16 cellular contexts compared by ENCODE assay signal in the genomic region with DNA sequence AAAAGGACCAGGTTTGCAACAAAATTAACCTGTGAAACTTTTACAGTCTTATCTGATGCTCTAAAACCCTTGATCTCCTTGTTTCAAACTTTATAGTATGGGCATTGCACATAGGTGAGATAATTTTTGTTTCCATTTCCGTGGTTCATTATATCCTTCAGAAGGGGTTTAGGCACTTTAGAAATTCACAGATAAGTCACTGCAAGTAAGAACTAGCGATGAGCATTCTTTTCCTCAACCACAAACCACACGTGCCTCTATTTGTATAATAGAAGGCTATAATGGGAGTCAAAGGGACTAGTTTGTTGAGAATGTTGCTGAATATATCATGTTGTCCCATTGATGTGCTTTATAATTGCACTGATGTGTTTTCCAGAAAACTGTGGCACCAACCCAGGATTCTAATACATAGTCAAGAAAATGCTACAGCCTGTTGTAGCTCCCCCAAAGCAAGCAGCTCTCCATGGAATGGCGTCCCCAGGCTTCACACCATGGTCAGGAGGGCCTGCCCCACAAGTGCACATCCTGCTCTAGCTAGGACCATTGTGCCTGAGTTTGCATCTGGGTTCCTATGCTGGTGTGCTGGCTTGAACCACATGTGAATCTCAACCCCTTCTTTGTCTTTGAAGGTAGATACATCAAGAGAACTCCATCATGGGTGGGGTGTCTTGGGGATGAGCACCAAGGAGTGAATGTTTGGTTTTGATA. TPM values are rescaled to one million over a fixed set of nuclear protein-coding genes. Genes with fewer than 3 reads are reported as not detected.
DNase-seq lines count a peak whose midpoint lies in the region; ATAC-seq, FAIRE-seq and TF ChIP-seq lines count a peak whose summit lies in the region.
"Had no signal": no experiment of that assay in that cellular context is flagged by ENCODE, and none has a peak within 500 bp of the region (broad histone marks: within the 10 kb centered on the region; RNA-seq: fewer than 3 reads in every experiment).

No MANE protein-coding gene starts in this region.

- H3K27ac Mint-ChIP-seq in activated naive CD4-positive, alpha-beta T cell treated with anti-CD3 and anti-CD28 coated beads for 36 hours: no peak overlapping the region
- no peak overlapping the region for H3K27ac Mint-ChIP-seq in activated naive CD4-positive, alpha-beta T cell treated with anti-CD3 and anti-CD28 coated beads, Interleukin-2, amount 10 ng/mL, durations not matched to agents 7 days and 5 days
- H3K27ac Mint-ChIP-seq in activated T-cell treated with anti-CD3 and anti-CD28 coated beads, Interleukin-2, amount 50 U/mL, for 72 hours: no peak overlapping the region
- H3K27ac Mint-ChIP-seq in stimulated activated effector memory CD8-positive, alpha-beta T cell treated with anti-CD3 and anti-CD28 coated beads, Interleukin-12 subunit alpha, Interleukin-12 subunit beta, amount 100 ng/mL, for 72 hours: no peak overlapping the region

- H3K9me3 ChIP-seq in pancreas: no peaks in the 10 kb centered on the region
- H3K9me3 ChIP-seq: SJSA1, uterus had no signal

- in situ Hi-C loops in G401 (cut with HindIII; ENCODE audit: low sequenced_read_pairs): no loop called here

- no peaks in the 10 kb centered on the region for H3K36me3 ChIP-seq in pancreas
- H3K36me3 ChIP-seq: SJSA1, uterus had no signal

- no peak overlapping the region for H3K4me3 Mint-ChIP-seq in activated naive CD4-positive, alpha-beta T cell treated with anti-CD3 and anti-CD28 coated beads for 36 hours
- H3K4me3 Mint-ChIP-seq in activated naive CD4-positive, alpha-beta T cell treated with anti-CD3 and anti-CD28 coated beads, Interleukin-2, amount 10 ng/mL, durations not matched to agents 7 days and 5 days: no peak overlapping the region
- no peak overlapping the region for H3K4me3 Mint-ChIP-seq in activated T-cell treated with anti-CD3 and anti-CD28 coated beads, Interleukin-2, amount 50 U/mL, for 72 hours
- H3K4me3 Mint-ChIP-seq in stimulated activated effector memory CD8-positive, alpha-beta T cell treated with anti-CD3 and anti-CD28 coated beads, Interleukin-12 subunit alpha, Interleukin-12 subunit beta, amount 100 ng/mL, for 72 hours: no peak overlapping the region

- no peaks in the 10 kb centered on the region for H3K27me3 ChIP-seq in pancreas
- H3K27me3 ChIP-seq: SJSA1, uterus had no signal

- H3K4me1 Mint-ChIP-seq in activated naive CD4-positive, alpha-beta T cell treated with anti-CD3 and anti-CD28 coated beads for 36 hours (ENCODE audit: low read depth): peaks cover 29% of the 10 kb centered on the region
- peaks cover 22% of the 10 kb centered on the region for H3K4me1 Mint-ChIP-seq in activated naive CD4-positive, alpha-beta T cell treated with anti-CD3 and anti-CD28 coated beads, Interleukin-2, amount 10 ng/mL, durations not matched to agents 7 days and 5 days
- H3K4me1 Mint-ChIP-seq in activated T-cell treated with anti-CD3 and anti-CD28 coated beads, Interleukin-2, amount 50 U/mL, for 72 hours (ENCODE audit: low read depth): peaks cover 24% of the 10 kb centered on the region
- H3K4me1 Mint-ChIP-seq in stimulated activated effector memory CD8-positive, alpha-beta T cell treated with anti-CD3 and anti-CD28 coated beads, Interleukin-12 subunit alpha, Interleukin-12 subunit beta, amount 100 ng/mL, for 72 hours: peaks cover 10% of the 10 kb centered on the region

- H3K4me1 ChIP-seq in pancreas: peaks cover 0 to 8% (median 4%) of the 10 kb centered on the region in 3 donors
- H3K4me1 ChIP-seq: SJSA1, uterus had no signal

- peaks cover 4% of the 10 kb centered on the region for H3K36me3 Mint-ChIP-seq in activated naive CD4-positive, alpha-beta T cell treated with anti-CD3 and anti-CD28 coated beads for 36 hours (ENCODE audit: low read depth)
- peaks cover 13% of the 10 kb centered on the region for H3K36me3 Mint-ChIP-seq in activated naive CD4-positive, alpha-beta T cell treated with anti-CD3 and anti-CD28 coated beads, Interleukin-2, amount 10 ng/mL, durations not matched to agents 7 days and 5 days
- H3K36me3 Mint-ChIP-seq in activated T-cell treated with anti-CD3 and anti-CD28 coated beads, Interleukin-2, amount 50 U/mL, for 72 hours (ENCODE audit: insufficient read depth in 2 of 2): no peaks in the 10 kb centered on the region
- no peaks in the 10 kb centered on the region for H3K36me3 Mint-ChIP-seq in stimulated activated effector memory CD8-positive, alpha-beta T cell treated with anti-CD3 and anti-CD28 coated beads, Interleukin-12 subunit alpha, Interleukin-12 subunit beta, amount 100 ng/mL, for 72 hours

- WGBS in pancreas, 2 donors: 87 to 92% methylated on average over 4 of the region's 4 CpGs

- H3K9me3 Mint-ChIP-seq in activated naive CD4-positive, alpha-beta T cell treated with anti-CD3 and anti-CD28 coated beads for 36 hours: no peaks in the 10 kb centered on the region
- H3K9me3 Mint-ChIP-seq in activated naive CD4-positive, alpha-beta T cell treated with anti-CD3 and anti-CD28 coated beads, Interleukin-2, amount 10 ng/mL, durations not matched to agents 7 days and 5 days: no peaks in the 10 kb centered on the region
- peaks cover 0 to 2% of the 10 kb centered on the region in 2 donors for H3K9me3 Mint-ChIP-seq in activated T-cell treated with anti-CD3 and anti-CD28 coated beads, Interleukin-2, amount 50 U/mL, for 72 hours
- no peaks in the 10 kb centered on the region for H3K9me3 Mint-ChIP-seq in stimulated activated effector memory CD8-positive, alpha-beta T cell treated with anti-CD3 and anti-CD28 coated beads, Interleukin-12 subunit alpha, Interleukin-12 subunit beta, amount 100 ng/mL, for 72 hours

- peak; percentile 72 for DNase-seq in activated naive CD4-positive, alpha-beta T cell treated with anti-CD3 and anti-CD28 coated beads for 36 hours
- DNase-seq in activated naive CD4-positive, alpha-beta T cell treated with anti-CD3 and anti-CD28 coated beads, Interleukin-2, amount 10 ng/mL, durations not matched to agents 7 days and 5 days: no peak
- peak; percentile 27 to 35 for DNase-seq in activated T-cell treated with anti-CD3 and anti-CD28 coated beads, Interleukin-2, amount 50 U/mL, for 72 hours
- DNase-seq in fibroblast of villous mesenchyme (ENCODE audit: low read depth) (peak; percentile 53), pancreas (no peak), amniotic stem cell (lab: John Stamatoyannopoulos, UW) (no peak), G401 (ENCODE audit: low spot score) (no peak)
- DNase-seq in stimulated activated effector memory CD8-positive, alpha-beta T cell treated with anti-CD3 and anti-CD28 coated beads, Interleukin-12 subunit alpha, Interleukin-12 subunit beta, amount 100 ng/mL, for 72 hours (ENCODE audit: low spot score in 2 of 2): no peak
- DNase-seq: activated gamma-delta T cell, cortex of kidney, midbrain, MV-4-11, NCI-H2171, uterus had no signal

- no peak for FAIRE-seq in pancreas (lab: Jason Lieb, UNC)
- FAIRE-seq: HTR-8/SVneo had no signal

- no peaks in the 10 kb centered on the region for H3K27me3 Mint-ChIP-seq in activated naive CD4-positive, alpha-beta T cell treated with anti-CD3 and anti-CD28 coated beads for 36 hours (ENCODE audit: low read depth)
- peaks cover 3% of the 10 kb centered on the region for H3K27me3 Mint-ChIP-seq in activated naive CD4-positive, alpha-beta T cell treated with anti-CD3 and anti-CD28 coated beads, Interleukin-2, amount 10 ng/mL, durations not matched to agents 7 days and 5 days
- H3K27me3 Mint-ChIP-seq in activated T-cell treated with anti-CD3 and anti-CD28 coated beads, Interleukin-2, amount 50 U/mL, for 72 hours (ENCODE audit: low read depth): peaks cover 24% of the 10 kb centered on the region

- peak; percentile 78 to 91 for ATAC-seq in activated T-cell treated with anti-CD3 and anti-CD28 coated beads, Interleukin-2, amount 50 U/mL, for 72 hours (replicated peaks in 1 of 2)
- peak; percentile 82 for ATAC-seq in stimulated activated effector memory CD8-positive, alpha-beta T cell treated with anti-CD3 and anti-CD28 coated beads, Interleukin-12 subunit alpha, Interleukin-12 subunit beta, amount 100 ng/mL, for 72 hours
- no peak for ATAC-seq in pancreas

- intact Hi-C loops in activated naive CD4-positive, alpha-beta T cell treated with anti-CD3 and anti-CD28 coated beads for 36 hours (cut with micrococcal nuclease): loop anchor here (1.0 kb wide), 5 partner anchors 14 to 124 kb away; a partner anchor contains a TSS
- intact Hi-C loops in pancreas (cut with DNase I): no loop called here

- TF ChIP-seq CTCF in fibroblast of villous mesenchyme (IDR thresholded peaks at IDR 0.05; ENCODE audit: insufficient read depth, low read depth, low read length): no peak
- no peak for TF ChIP-seq CTCF in pancreas (IDR thresholded peaks at IDR 0.05)

- CTCF ChIA-PET in activated naive CD4-positive, alpha-beta T cell treated with anti-CD3 and anti-CD28 coated beads for 36 hours (lab: Charles Lee): interaction anchor here (2.3 kb wide), 1 partner anchor 13 kb away, joined by 8 read pairs; a partner anchor contains a TSS
- CTCF ChIA-PET in activated naive CD4-positive, alpha-beta T cell treated with anti-CD3 and anti-CD28 coated beads, Interleukin-2, amount 10 ng/mL, durations not matched to agents 7 days and 5 days (lab: Charles Lee): interaction anchor here (1.4 kb wide), 1 partner anchor 234 kb away, joined by 4 read pairs; no protein-coding TSS in a partner anchor

- no peak overlapping the region for H3K27ac ChIP-seq in pancreas
- H3K27ac ChIP-seq: SJSA1, uterus had no signal

- H3K4me3 ChIP-seq in fibroblast of villous mesenchyme (ENCODE audit: low read depth, low read length) (no peak overlapping the region), pancreas (no peak overlapping the region)
- H3K4me3 ChIP-seq: SJSA1, uterus had no signal

RNA-seq across cellular contexts. Expression of a gene that starts 14.0 kb away (rescaled TPM):
- total RNA-seq in activated naive CD4-positive, alpha-beta T cell treated with anti-CD3 and anti-CD28 coated beads for 36 hours: 1 to 10 TPM; 8.8 to 9.2 TPM
- total RNA-seq in activated T-cell treated with anti-CD3 and anti-CD28 coated beads, Interleukin-2, amount 50 U/mL, for 72 hours: 10 to 100 TPM; 11.6 to 12.5 TPM
- total RNA-seq in fibroblast of villous mesenchyme (11.3 and 17.3 TPM in 2 replicates), pancreas (1 to 10 TPM; 3.2 to 9.3 (median 5.3) TPM)
- polyA plus RNA-seq in pancreas: 1 to 10 TPM; 2.3 to 4.8 TPM
- total RNA-seq in G401 (2014; rRNA removed; shearing (Covaris generic)): 0.44 and 4.4 TPM in 2 replicates

Comparison
In these comparisons a context has a peak if more than half of its experiments do, and no peak if none do; other contexts are left out.
1. DNase-seq: peak in activated naive CD4-positive, alpha-beta T cell treated with anti-CD3 and anti-CD28 coated beads for 36 hours (single experiment), activated T-cell treated with anti-CD3 and anti-CD28 coated beads, Interleukin-2, amount 50 U/mL, for 72 hours (2 of 2) and fibroblast of villous mesenchyme (single experiment); none in activated naive CD4-positive, alpha-beta T cell treated with anti-CD3 and anti-CD28 coated beads, Interleukin-2, amount 10 ng/mL, durations not matched to agents 7 days and 5 days (single experiment), stimulated activated effector memory CD8-positive, alpha-beta T cell treated with anti-CD3 and anti-CD28 coated beads, Interleukin-12 subunit alpha, Interleukin-12 subunit beta, amount 100 ng/mL, for 72 hours (0 of 2), pancreas (0 of 6), amniotic stem cell (single experiment) and G401 (single experiment).
2. ATAC-seq: peak in activated T-cell treated with anti-CD3 and anti-CD28 coated beads, Interleukin-2, amount 50 U/mL, for 72 hours (2 of 2) and stimulated activated effector memory CD8-positive, alpha-beta T cell treated with anti-CD3 and anti-CD28 coated beads, Interleukin-12 subunit alpha, Interleukin-12 subunit beta, amount 100 ng/mL, for 72 hours (single experiment); none in pancreas (0 of 4).